ENCODE assay signal across 13 cellular contexts in genomic region chr12:63889236-63889635, GRCh38. TPM values are rescaled to one million over a fixed set of nuclear protein-coding genes. Genes with fewer than 3 reads are reported as not detected.
A peak's percentile ranks its signal among the peaks of the same experiment; 100 is the strongest.
DNase-seq lines count a peak whose midpoint lies in the region; ATAC-seq, FAIRE-seq and TF ChIP-seq lines count a peak whose summit lies in the region.
"Had no signal": no experiment of that assay in that cellular context is flagged by ENCODE, and none has a peak within 500 bp of the region (broad histone marks: within the 10 kb centered on the region; RNA-seq: fewer than 3 reads in every experiment).

No MANE protein-coding gene starts in this region.

- intact Hi-C loops in HepG2 (cut with micrococcal nuclease; ENCODE audit: unreplicated experiment) = loop anchor here (5.0 kb wide), 1 partner anchor 42 kb away; no protein-coding TSS in a partner anchor

- peak overlapping the region; percentile 39 for H3K27ac ChIP-seq in HepG2 (ENCODE audit: extremely low read length, insufficient read depth, low read length)
- H3K27ac ChIP-seq: upper lobe of left lung had no signal

- peak; percentile 27 for ATAC-seq in HepG2
- no peak for ATAC-seq in HG02759 (IDR thresholded peaks at IDR 0.05; ENCODE audit: unreplicated experiment)
- no peak for ATAC-seq in GM21526 (IDR thresholded peaks at IDR 0.05; ENCODE audit: low FRiP score, unreplicated experiment)
- ATAC-seq in GM18870 (IDR thresholded peaks at IDR 0.05; ENCODE audit: unreplicated experiment) = no peak
- ATAC-seq: activated CD8-positive, alpha-beta memory T cell treated with anti-CD3 and anti-CD28 coated beads, Interleukin-2, amount 10 ng/mL, durations not matched to agents 7 days and 5 days had no signal

- H4K20me1 ChIP-seq in HepG2 (ENCODE audit: insufficient read depth, low read length) = no peaks in the 10 kb centered on the region

- H3K4me3 ChIP-seq in bronchial epithelial cell (ENCODE audit: low read depth, low read length) (no peak overlapping the region), HepG2 (replicated peaks in 1 of 3; ENCODE audit: insufficient read depth in 1 of 3, low read depth in 2 of 3, low read length in 3 of 3) (no peak overlapping the region)
- H3K4me3 ChIP-seq: smooth muscle cell, upper lobe of left lung had no signal

- H2AFZ ChIP-seq in HepG2 (ENCODE audit: low read length) = no peak overlapping the region

- H3K4me2 ChIP-seq in HepG2 (ENCODE audit: low read depth, low read length) = peak overlapping the region; percentile 54
- H3K4me2 ChIP-seq: smooth muscle cell had no signal

- POLR2A ChIA-PET in HepG2 (lab: Yijun Ruan, JAX) = interaction anchor here (0.9 to 2.7 kb wide), 10 partner anchors 9 to 61 kb away, joined by 3 to 11 read pairs (median 5); partner anchors contain the start of gene SRGAP1

- CTCF ChIA-PET in HepG2 (lab: Yijun Ruan, JAX; ENCODE audit: low intra/inter-chr PET ratio, low total read pairs) = no interaction called here

- no peak for TF ChIP-seq POLR2A in HepG2 (IDR thresholded peaks at IDR 0.05; ENCODE audit: insufficient read depth in 1 of 2, low read depth in 2 of 2, low read length in 2 of 2)

- TF ChIP-seq CTCF in bronchial epithelial cell (IDR thresholded peaks at IDR 0.05; ENCODE audit: insufficient read depth, low read length, severe bottlenecking) (no peak), HepG2 (CRISPR knock-in tag; IDR thresholded peaks at IDR 0.05) (no peak)

- H3K79me2 ChIP-seq in HepG2 (ENCODE audit: insufficient read depth, low read length) = no peaks in the 10 kb centered on the region

- H3K9me3 ChIP-seq in HepG2 (ENCODE audit: low read length) = no peaks in the 10 kb centered on the region
- H3K9me3 ChIP-seq: upper lobe of left lung had no signal

- H3K4me1 ChIP-seq in HepG2 (ENCODE audit: insufficient read depth, low read length) = peaks cover 46% of the 10 kb centered on the region

- H3K9ac ChIP-seq in HepG2 (ENCODE audit: insufficient read depth, low read depth, low read length) = 0 out of 2 replicates have a peak overlapping the region, but pooled peaks have one; percentile 27

- DNase-seq in ACHN (peak; percentile 42), HTR-8/SVneo (ENCODE audit: insufficient read length, low spot score) (peak; percentile 33), bronchial epithelial cell (ENCODE audit: low read depth) (peak; percentile 21), HepG2 (ENCODE audit: low spot score) (no peak), NCI-H510A (lab: John Stamatoyannopoulos, UW) (no peak)
- DNase-seq: activated CD8-positive, alpha-beta memory T cell treated with anti-CD3 and anti-CD28 coated beads, Interleukin-2, amount 10 ng/mL, durations not matched to agents 7 days and 5 days; effector memory CD4-positive, alpha-beta T cell; NCI-H187 treated with DMSO at 0.1 percent for 48 hours; upper lobe of left lung had no signal

- no peak for TF ChIP-seq EP300 in HepG2 (IDR thresholded peaks at IDR 0.05; ENCODE audit: low read depth in 2 of 2, low read length in 2 of 2)
- no peak for TF ChIP-seq EP300 in HepG2 (CRISPR knock-in tag; IDR thresholded peaks at IDR 0.05; ENCODE audit: borderline replicate concordance)

- in situ Hi-C loops in ACHN (cut with HindIII; ENCODE audit: low pct_ligation_motif_present, low pct_unique_long_range_greater_than_20kb, low sequenced_read_pairs) (no loop called here), HepG2 (cut with HindIII; ENCODE audit: extremely low pct_ligation_motif_present, low pct_unique_long_range_greater_than_20kb) (no loop called here)

- no peaks in the 10 kb centered on the region for H3K36me3 ChIP-seq in bronchial epithelial cell (ENCODE audit: control insufficient read depth, insufficient read depth, low read length)
- H3K36me3 ChIP-seq in HepG2 (replicated peaks in 1 of 2; ENCODE audit: control insufficient read depth in 1 of 2, insufficient read depth in 2 of 2, low read length in 2 of 2) = no peaks in the 10 kb centered on the region
- H3K36me3 ChIP-seq: upper lobe of left lung had no signal

- 41% methylated on average over 5 of the region's 6 CpGs for WGBS in HepG2 (ENCODE audit: low lambda C conversion rate)

- BruUV-seq in HepG2 (replicated peaks; lab: Mats Ljungman, UMichigan) = no TSS peak

- TF ChIP-seq RAD21 in HepG2 (CRISPR knock-in tag; IDR thresholded peaks at IDR 0.05) = no peak

- FAIRE-seq in HTR-8/SVneo (lab: Jason Lieb, UNC) = no peak
- FAIRE-seq in bronchial epithelial cell (lab: Jason Lieb, UNC) = no peak
- no peak for FAIRE-seq in HepG2 (lab: Jason Lieb, UNC)

- H3K27me3 ChIP-seq in bronchial epithelial cell (ENCODE audit: control insufficient read depth, insufficient read depth, low read length) = no peaks in the 10 kb centered on the region
- H3K27me3 ChIP-seq in HepG2 (ENCODE audit: control insufficient read depth in 1 of 2, insufficient read depth in 2 of 2, low read length in 2 of 2) = no peaks in the 10 kb centered on the region
- H3K27me3 ChIP-seq: upper lobe of left lung had no signal

TF ChIP-seq in HepG2, 621 proteins besides CTCF, POLR2A, EP300 and RAD21:
- TF ChIP-seq ZNF451 (CRISPR knock-in tag; IDR thresholded peaks at IDR 0.05) (no peak), MTERF4 (CRISPR knock-in tag; IDR thresholded peaks at IDR 0.05) (no peak), BRF2 (CRISPR knock-in tag; IDR thresholded peaks at IDR 0.05) (no peak), ZNF468 (CRISPR knock-in tag; IDR thresholded peaks at IDR 0.05) (no peak), ZNF792 (CRISPR knock-in tag; IDR thresholded peaks at IDR 0.05) (no peak)

RNA-seq across cellular contexts. Expression of gene SRGAP1, which starts 44.7 kb away (rescaled TPM):
- 4.5 and 6.1 TPM in 2 replicates for total RNA-seq in bronchial epithelial cell
- 1.6 and 1.8 TPM in 2 replicates for total RNA-seq in HepG2 (2016; rRNA removed; fragmentation: Illumina TruSeq; extraction: Trizol)
- 1.1 and 1.8 TPM in 2 replicates for total RNA-seq in HepG2 (2016; cell fraction: cytosol; rRNA removed; fragmentation: Illumina TruSeq; extraction: Trizol; ENCODE audit: low read depth)
- total RNA-seq in HepG2 (2016; cell fraction: insoluble cytoplasmic fraction; rRNA removed; fragmentation: Illumina TruSeq; extraction: Trizol) = 1.2 and 2.0 TPM in 2 replicates
- 1.00 and 1.2 TPM in 2 replicates for total RNA-seq in HepG2 (2016; cell fraction: membrane; rRNA removed; fragmentation: Illumina TruSeq; extraction: Trizol)
- total RNA-seq in HepG2 (2016; cell fraction: nucleus; rRNA removed; fragmentation: Illumina TruSeq; extraction: Trizol) = 4.3 and 5.0 TPM in 2 replicates
- 3.1 and 3.4 TPM in 2 replicates for polyA plus RNA-seq in HepG2 (2011; rRNA removed)
- 1.2 and 1.7 TPM in 2 replicates for polyA plus RNA-seq in HepG2 (2011; cell fraction: cytosol; rRNA removed)
- polyA plus RNA-seq in HepG2 (2011; cell fraction: nucleus; rRNA removed) = 3.4 and 8.0 TPM in 2 replicates
- 0.42 and 0.83 TPM in 2 replicates for polyA plus RNA-seq in HepG2 (2012)
- 0.07 and 0.18 TPM in 2 replicates for polyA plus RNA-seq in HepG2 (2016; cell fraction: cytosol; fragmentation: Illumina TruSeq; extraction: Trizol; ENCODE audit: low read depth)
- 1.2 and 1.5 TPM in 2 replicates for polyA plus RNA-seq in HepG2 (2016; cell fraction: insoluble cytoplasmic fraction; fragmentation: Illumina TruSeq; extraction: Trizol; ENCODE audit: low read depth)
- 0.26 and 0.30 TPM in 2 replicates for polyA plus RNA-seq in HepG2 (2016; cell fraction: membrane; fragmentation: Illumina TruSeq; extraction: Trizol; ENCODE audit: low read depth)
- polyA plus RNA-seq in HepG2 (2016; cell fraction: nucleus; fragmentation: Illumina TruSeq; extraction: Trizol; ENCODE audit: insufficient read depth, low read depth) = 2.9 and 3.1 TPM in 2 replicates
- 10.5 and 17.4 TPM in 2 replicates for polyA minus RNA-seq in HepG2 (2011; rRNA and poly(A)+ RNA removed; ENCODE audit: low replicate concordance)
- 4.3 and 4.9 TPM in 2 replicates for polyA minus RNA-seq in HepG2 (2011; cell fraction: cytosol; rRNA and poly(A)+ RNA removed)
- 24.1 and 26.9 TPM in 2 replicates for polyA minus RNA-seq in HepG2 (2011; cell fraction: nucleus; rRNA and poly(A)+ RNA removed)

Comparison
In these comparisons a context has a peak if more than half of its experiments do, and no peak if none do; other contexts are left out.
1. DNase-seq: peak in ACHN (single experiment), HTR-8/SVneo (single experiment) and bronchial epithelial cell (single experiment); none in HepG2 (single experiment) and NCI-H510A (single experiment).